Comparison of ENCODE assay signal across 8 cellular contexts in genomic region chr1:179230251-179230650, GRCh38. TPM values are rescaled to one million over a fixed set of nuclear protein-coding genes. Genes with fewer than 3 reads are reported as not detected.
A peak's percentile ranks its signal among the peaks of the same experiment; 100 is the strongest.
DNase-seq lines count a peak whose midpoint lies in the region; ATAC-seq, FAIRE-seq and TF ChIP-seq lines count a peak whose summit lies in the region.

No MANE protein-coding gene starts in this region.

- peaks cover 21% of the 10 kb centered on the region for H3K4me1 Mint-ChIP-seq in astrocyte (ENCODE audit: low read depth, unreplicated experiment)

- ATAC-seq in lower lobe of right lung (no peak), HG02852 (IDR thresholded peaks at IDR 0.05; ENCODE audit: unreplicated experiment) (no peak), GM21717 (IDR thresholded peaks at IDR 0.05; ENCODE audit: unreplicated experiment) (no peak)

- CTCF ChIA-PET in AG04450 (lab: Charles Lee), result interaction anchor here (0.7 kb wide), 1 partner anchor 24 kb away, joined by 3 read pairs; no protein-coding TSS in a partner anchor

- DNase-seq in AG04450 (ENCODE audit: low read depth, low spot score), result peak; percentile 33
- peak; percentile 46 for DNase-seq in HFF-Myc (ENCODE audit: extremely low read depth, low read depth)
- DNase-seq in astrocyte (ENCODE audit: low read depth), result peak; percentile 53
- no peak for DNase-seq in lower lobe of right lung
- DNase-seq in activated CD4-positive, alpha-beta T cell treated with anti-CD3 and anti-CD28 coated beads for 48 hours, result no peak
- no peak for DNase-seq in HUDEP-2 (lab: John Stamatoyannopoulos, UW; ENCODE audit: unreplicated experiment in 76 of 76)

- H3K4me2 ChIP-seq in astrocyte (ENCODE audit: low read length), result peak overlapping the region; percentile 99

- intact Hi-C loops in lower lobe of right lung (cut with DNase I), result no loop called here

- peak overlapping the region; percentile 90 for H3K4me3 Mint-ChIP-seq in astrocyte (ENCODE audit: unreplicated experiment)

- H3K27me3 ChIP-seq in AG04450 (ENCODE audit: control insufficient read depth, insufficient read depth, low read length) (no peaks in the 10 kb centered on the region), astrocyte (ENCODE audit: insufficient read depth, low read length) (no peaks in the 10 kb centered on the region), lower lobe of right lung (ENCODE audit: low read depth) (no peaks in the 10 kb centered on the region)

- FAIRE-seq in astrocyte (lab: Jason Lieb, UNC), result no peak

- peak overlapping the region; percentile 81 for H3K27ac ChIP-seq in AG04450 (ENCODE audit: low read depth, low read length)
- H3K27ac ChIP-seq in astrocyte (ENCODE audit: low read depth, low read length), result peak overlapping the region; percentile 92
- H3K27ac ChIP-seq in lower lobe of right lung, result peak overlapping the region; percentile 80

- H3K9me3 Mint-ChIP-seq in astrocyte (ENCODE audit: unreplicated experiment), result no peaks in the 10 kb centered on the region

- TF ChIP-seq CTCF in AG04450 (IDR thresholded peaks at IDR 0.05; ENCODE audit: low read depth, low read length) (no peak), HFF-Myc (IDR thresholded peaks at IDR 0.05; ENCODE audit: low read depth, low read length, missing control alignments) (no peak), astrocyte (IDR thresholded peaks at IDR 0.05; ENCODE audit: insufficient read depth, low read depth, low read length) (no peak), lower lobe of right lung (IDR thresholded peaks at IDR 0.05) (no peak)

- peak overlapping the region; percentile 89 for H2AFZ ChIP-seq in astrocyte (ENCODE audit: low read depth, low read length)

- POLR2A ChIA-PET in AG04450 (lab: Yijun Ruan, JAX), result interaction anchor here (0.6 to 1.5 kb wide), 2 partner anchors 21 to 64 kb away, joined by 4 read pairs; partner anchors contain the start of gene SOAT1

- H3K36me3 ChIP-seq in astrocyte (ENCODE audit: insufficient read depth, low read length) (peaks cover 3% of the 10 kb centered on the region), lower lobe of right lung (no peaks in the 10 kb centered on the region)

- no peaks in the 10 kb centered on the region for H3K27me3 Mint-ChIP-seq in astrocyte (ENCODE audit: low read depth, unreplicated experiment)

- H3K9ac ChIP-seq in astrocyte (ENCODE audit: low read length), result peak overlapping the region; percentile 91

- H3K4me3 ChIP-seq in AG04450 (ENCODE audit: low read depth, low read length) (peak overlapping the region; percentile 72), HFF-Myc (replicated peaks; ENCODE audit: low read depth, low read length) (peak overlapping the region; percentile 62), astrocyte (ENCODE audit: insufficient read depth, low read depth, low read length) (peak overlapping the region; percentile 80), lower lobe of right lung (peak overlapping the region; percentile 96)

- H3K79me2 ChIP-seq in astrocyte (ENCODE audit: insufficient read depth, low read length), result peaks cover 34% of the 10 kb centered on the region

- peak overlapping the region; percentile 82 for H3K27ac Mint-ChIP-seq in astrocyte (ENCODE audit: unreplicated experiment)

- H3K36me3 Mint-ChIP-seq in astrocyte (ENCODE audit: low read depth, unreplicated experiment), result no peaks in the 10 kb centered on the region

- H4K20me1 ChIP-seq in astrocyte (ENCODE audit: insufficient read depth, low read length), result peaks cover 28% of the 10 kb centered on the region

- H3K9me3 ChIP-seq in AG04450 (ENCODE audit: control insufficient read depth, insufficient read depth, low read length), result no peaks in the 10 kb centered on the region; the same call in 1 of the 2 replicates
- H3K9me3 ChIP-seq in astrocyte (ENCODE audit: insufficient read depth, low read depth, low read length), result no peaks in the 10 kb centered on the region
- no peaks in the 10 kb centered on the region for H3K9me3 ChIP-seq in lower lobe of right lung

- peaks cover 30% of the 10 kb centered on the region for H3K4me1 ChIP-seq in astrocyte (ENCODE audit: insufficient read depth, low read length)
- H3K4me1 ChIP-seq in lower lobe of right lung, result peaks cover 28% of the 10 kb centered on the region

RNA-seq across cellular contexts. Expression of gene ABL2, which starts 0.8 kb away (rescaled TPM):
- 13.9 and 19.2 TPM in 2 replicates for polyA plus RNA-seq in AG04450 (2011; rRNA removed)
- 85.7 and 109 TPM in 2 replicates for polyA minus RNA-seq in AG04450 (2011; rRNA and poly(A)+ RNA removed)
- 71.6 and 110 TPM in 2 replicates for total RNA-seq in astrocyte
- total RNA-seq in lower lobe of right lung, result 27.0 TPM

Comparison
In these comparisons a context has a peak if more than half of its experiments do, and no peak if none do; other contexts are left out.
1. DNase-seq: peak in AG04450 (single experiment), HFF-Myc (single experiment) and astrocyte (single experiment); none in lower lobe of right lung (single experiment), activated CD4-positive, alpha-beta T cell treated with anti-CD3 and anti-CD28 coated beads for 48 hours (single experiment) and HUDEP-2 (0 of 76).
2. Peak in every context shown above with its lines, with median percentiles within 50 percentile points of each other: H3K27ac ChIP-seq and H3K4me3 ChIP-seq.